Comparison of ENCODE assay signal across 15 cellular contexts in the genomic region with DNA sequence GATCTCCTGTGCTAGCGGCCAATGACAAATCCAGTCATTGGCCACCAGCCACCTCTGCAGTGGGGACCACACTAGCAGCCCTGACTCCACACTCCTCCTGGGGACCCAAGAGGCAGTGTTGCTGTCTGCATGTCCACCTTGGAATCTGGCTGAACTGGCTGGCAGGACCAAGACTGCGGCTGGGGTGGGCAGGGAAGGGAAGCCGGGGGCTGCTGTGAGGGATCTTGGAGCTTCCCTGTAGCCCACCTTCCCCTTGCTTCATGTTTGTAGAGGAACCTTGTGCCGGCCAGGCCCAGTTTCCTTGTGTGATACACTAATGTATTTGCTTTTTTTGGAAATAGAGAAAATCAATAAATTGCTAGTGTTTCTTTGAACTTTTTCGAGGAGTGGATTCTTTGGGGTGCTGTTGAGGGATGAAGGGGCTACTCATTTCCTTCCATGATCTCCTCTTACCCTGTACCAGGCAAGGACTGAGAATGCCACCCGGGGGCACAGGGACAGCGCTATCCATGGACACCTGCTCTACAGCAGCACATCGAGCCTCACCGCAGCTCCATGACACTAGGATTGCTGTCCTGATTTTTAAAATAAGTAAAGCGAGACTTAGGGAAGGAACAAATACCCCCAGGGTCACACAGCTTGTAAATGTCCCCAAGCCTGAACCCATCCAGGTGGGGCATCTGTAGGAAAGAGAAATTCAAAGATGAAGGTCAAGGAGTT. TPM values are rescaled to one million over a fixed set of nuclear protein-coding genes. Genes with fewer than 3 reads are reported as not detected.
DNase-seq lines count a peak whose midpoint lies in the region; ATAC-seq and TF ChIP-seq lines count a peak whose summit lies in the region.
"Had no signal": no experiment of that assay in that cellular context is flagged by ENCODE, and none has a peak within 500 bp of the region (broad histone marks: within the 10 kb centered on the region; RNA-seq: fewer than 3 reads in every experiment).

No MANE protein-coding gene starts in this region.

- peaks cover 8% of the 10 kb centered on the region for H3K27me3 Mint-ChIP-seq in glutamatergic neuron (ENCODE audit: unreplicated experiment)
- H3K27me3 Mint-ChIP-seq: CD4-positive, CD25-positive, alpha-beta regulatory T cell had no signal

- H3K4me3 Mint-ChIP-seq in glutamatergic neuron (ENCODE audit: unreplicated experiment): no peak overlapping the region
- H3K4me3 Mint-ChIP-seq: CD4-positive, CD25-positive, alpha-beta regulatory T cell had no signal

- no peak overlapping the region for H3K27ac ChIP-seq in sigmoid colon
- H3K27ac ChIP-seq: 22Rv1, BLaER1, GM23248, HL-60 had no signal

- TF ChIP-seq CTCF in glutamatergic neuron (IDR thresholded peaks at IDR 0.05; ENCODE audit: partially characterized antibody, unreplicated experiment): no peak
- TF ChIP-seq CTCF in sigmoid colon (IDR thresholded peaks at IDR 0.05): no peak
- no peak for TF ChIP-seq CTCF in lower leg skin (IDR thresholded peaks at IDR 0.05)

- no peak for TF ChIP-seq EP300 in sigmoid colon (IDR thresholded peaks at IDR 0.05)

- H3K4me1 Mint-ChIP-seq in glutamatergic neuron (ENCODE audit: low read depth, unreplicated experiment): peaks cover 11% of the 10 kb centered on the region
- H3K4me1 Mint-ChIP-seq: CD4-positive, CD25-positive, alpha-beta regulatory T cell had no signal

- WGBS in sigmoid colon, 2 donors: 95 to 96% methylated on average over 10 of the region's 10 CpGs
- WGBS in lower leg skin, 2 donors: 92 to 95% methylated on average over 10 of the region's 10 CpGs

- H3K4me1 ChIP-seq in sigmoid colon: peaks cover 0 to 4% (median 0%) of the 10 kb centered on the region in 4 donors

- DNase-seq in Right ventricle myocardium inferior (ENCODE audit: missing footprints): peak; percentile 58
- no peak for DNase-seq in left cardiac atrium
- DNase-seq in glutamatergic neuron: peak; percentile 4
- peak; percentile 42 for DNase-seq in sigmoid colon
- no peak for DNase-seq in lower leg skin (ENCODE audit: low spot score in 2 of 2)
- no peak for DNase-seq in putamen (ENCODE audit: low spot score)
- DNase-seq: AML-193; CD4-positive, CD25-positive, alpha-beta regulatory T cell; GF-D8; GM23248 had no signal

- ATAC-seq in Right ventricle myocardium inferior (no peak), left cardiac atrium (no peak), GM18858 (IDR thresholded peaks at IDR 0.05; ENCODE audit: unreplicated experiment) (no peak)
- ATAC-seq: HCT116 had no signal

- no peak overlapping the region for H3K4me3 ChIP-seq in sigmoid colon
- no peak overlapping the region for H3K4me3 ChIP-seq in lower leg skin (ENCODE audit: low read depth, poor library complexity, severe bottlenecking)
- H3K4me3 ChIP-seq: BLaER1, GM23248 had no signal

- no peak overlapping the region for H3K27ac Mint-ChIP-seq in glutamatergic neuron (ENCODE audit: unreplicated experiment)
- H3K27ac Mint-ChIP-seq: CD4-positive, CD25-positive, alpha-beta regulatory T cell had no signal

- H3K9me3 ChIP-seq in sigmoid colon: no peaks in the 10 kb centered on the region
- H3K9me3 ChIP-seq: BLaER1 had no signal

- H3K36me3 ChIP-seq in sigmoid colon: no peaks in the 10 kb centered on the region
- H3K36me3 ChIP-seq: BLaER1 had no signal

- intact Hi-C loops in Right ventricle myocardium inferior (cut with DNase I): no loop called here
- intact Hi-C loops in left cardiac atrium (cut with DNase I): no loop called here
- intact Hi-C loops in sigmoid colon (cut with DNase I): no loop called here
- intact Hi-C loops in lower leg skin (cut with DNase I; ENCODE audit: low total_unique reads): no loop called here

- no peaks in the 10 kb centered on the region for H3K27me3 ChIP-seq in sigmoid colon
- H3K27me3 ChIP-seq: BLaER1 had no signal

- peaks cover 6% of the 10 kb centered on the region for H3K9me3 Mint-ChIP-seq in glutamatergic neuron (ENCODE audit: unreplicated experiment)
- H3K9me3 Mint-ChIP-seq: CD4-positive, CD25-positive, alpha-beta regulatory T cell had no signal

- peaks cover 4% of the 10 kb centered on the region for H3K36me3 Mint-ChIP-seq in glutamatergic neuron (ENCODE audit: unreplicated experiment)
- H3K36me3 Mint-ChIP-seq: CD4-positive, CD25-positive, alpha-beta regulatory T cell had no signal

- TF ChIP-seq POLR2A in sigmoid colon (IDR thresholded peaks at IDR 0.05) (no peak), lower leg skin (IDR thresholded peaks at IDR 0.05) (no peak)

RNA-seq across cellular contexts. Expression of gene TNNT2, which starts 44.7 kb away (rescaled TPM):
- total RNA-seq in Right ventricle myocardium inferior: 9,445 TPM
- total RNA-seq in left cardiac atrium: 1,000 to 10,000 TPM; 4,860 to 5,317 TPM
- total RNA-seq in glutamatergic neuron (ENCODE audit: unreplicated experiment): not detected
- under 1 TPM in 1 of 4 donors, not detected in 3; 0.81 TPM for total RNA-seq in sigmoid colon
- polyA plus RNA-seq in sigmoid colon: 10 to 100 TPM in 1 of 3 donors, 1 to 10 TPM in 2; 3.1 to 34.9 (median 4.8) TPM
- total RNA-seq in lower leg skin: 10 to 100 TPM in 3 of 4 donors, 1 to 10 TPM in 1; 6.6 to 28.3 (median 20.5) TPM
- total RNA-seq: CD4-positive, CD25-positive, alpha-beta regulatory T cell; GM23248 had no signal
- polyA plus RNA-seq: CD4-positive, CD25-positive, alpha-beta regulatory T cell; GM23248 had no signal

RNA-seq across cellular contexts. Expression of gene PKP1, which starts 49.5 kb away (rescaled TPM):
- total RNA-seq in Right ventricle myocardium inferior (0.16 TPM), left cardiac atrium (1 to 10 TPM in 1 of 2 donors, under 1 TPM in 1; 0.77 to 1.0 TPM), glutamatergic neuron (ENCODE audit: unreplicated experiment) (not detected), sigmoid colon (under 1 TPM in 2 of 4 donors, not detected in 2; under 0.01 to 0.16 TPM), lower leg skin (1,000 to 10,000 TPM in 1 of 4 donors, 100 to 1,000 TPM in 3; 928 to 1,274 (median 961) TPM)
- polyA plus RNA-seq in sigmoid colon: under 1 TPM; under 0.01 to 0.60 (median 0.48) TPM
- total RNA-seq: CD4-positive, CD25-positive, alpha-beta regulatory T cell had no signal
- polyA plus RNA-seq: CD4-positive, CD25-positive, alpha-beta regulatory T cell had no signal

Comparison
In these comparisons a context has a peak if more than half of its experiments do, and no peak if none do; other contexts are left out.
1. DNase-seq: peak in Right ventricle myocardium inferior (single experiment), glutamatergic neuron (single experiment) and sigmoid colon (single experiment); none in left cardiac atrium (single experiment), lower leg skin (0 of 2) and putamen (single experiment).
2. RNA of gene TNNT2, which starts 44.7 kb away (total RNA-seq): 9,445 TPM in Right ventricle myocardium inferior (single experiment) and 4,860 to 5,317 TPM in left cardiac atrium; 6.6 to 28.3 TPM in lower leg skin, not detected in glutamatergic neuron (single experiment) and 0.81 TPM in sigmoid colon; every median in the first group is over 100 times any median in the second.
3. RNA of gene PKP1, which starts 49.5 kb away (total RNA-seq): 928 to 1,274 TPM in lower leg skin; 0.77 to 1.0 TPM in left cardiac atrium, 0.16 TPM in Right ventricle myocardium inferior (single experiment), not detected in glutamatergic neuron (single experiment) and under 0.01 to 0.16 TPM in sigmoid colon; every median in the first group is over 100 times any median in the second.